ENCODE assay signal across 6 cellular contexts in the genomic region with DNA sequence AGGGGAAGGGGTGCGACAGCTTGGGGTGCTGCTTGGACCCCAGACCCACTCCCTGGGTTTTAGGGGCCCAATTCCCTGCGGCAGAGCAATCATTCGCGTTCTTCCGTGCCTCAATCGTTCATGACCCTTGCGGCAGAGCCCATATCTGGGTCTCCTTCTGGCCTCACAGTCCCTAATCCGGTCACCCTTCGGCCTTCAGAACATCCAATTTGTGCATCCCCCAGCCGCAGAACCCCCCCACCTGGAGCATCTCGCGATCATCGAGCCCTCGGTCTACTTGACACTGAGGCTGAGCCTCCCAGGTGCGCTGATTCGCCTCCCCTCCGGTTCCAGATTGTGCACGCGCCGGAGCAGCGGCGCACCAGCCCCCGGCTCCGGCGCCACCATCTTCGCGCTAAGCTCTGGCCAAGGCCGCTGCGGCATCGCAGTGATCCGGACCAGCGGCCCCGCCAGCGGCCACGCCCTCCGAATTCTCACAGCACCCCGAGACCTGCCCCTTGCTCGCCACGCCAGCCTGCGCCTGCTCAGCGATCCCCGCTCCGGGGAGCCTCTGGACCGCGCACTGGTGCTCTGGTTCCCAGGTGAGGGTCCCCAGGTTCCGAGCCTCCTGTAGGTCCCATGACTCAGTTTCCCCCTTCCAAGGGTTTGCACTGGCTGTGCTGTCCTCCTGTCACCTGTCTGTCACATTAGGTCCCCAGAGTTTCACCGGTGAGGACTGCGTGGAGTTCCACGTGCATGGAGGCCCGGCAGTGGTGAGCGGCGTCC. TPM values are rescaled to one million over a fixed set of nuclear protein-coding genes. Genes with fewer than 3 reads are reported as not detected.
A peak's percentile ranks its signal among the peaks of the same experiment; 100 is the strongest.
DNase-seq lines count a peak whose midpoint lies in the region; ATAC-seq and TF ChIP-seq lines count a peak whose summit lies in the region.

No MANE protein-coding gene starts in this region.

- no peaks in the 10 kb centered on the region for H3K9me3 Mint-ChIP-seq in natural killer cell

- in situ Hi-C loops in astrocyte of the cerebellum (cut with HindIII; ENCODE audit: low sequenced_read_pairs): no loop called here

- peaks cover 9% of the 10 kb centered on the region; the same call in 1 of the 2 replicates for H3K4me1 ChIP-seq in HUES48 (ENCODE audit: control insufficient read depth, insufficient read depth, low read length)

- H3K27me3 Mint-ChIP-seq in natural killer cell (ENCODE audit: low read depth in 2 of 2): no peaks in the 10 kb centered on the region

- TF ChIP-seq CTCF in AG09309 (IDR thresholded peaks at IDR 0.05; ENCODE audit: control insufficient read depth, insufficient read depth, low read depth, low read length, missing control alignments): no peak
- no peak for TF ChIP-seq CTCF in astrocyte of the cerebellum (IDR thresholded peaks at IDR 0.05; ENCODE audit: low read depth, low read length, missing control alignments)
- no peak for TF ChIP-seq CTCF in natural killer cell (IDR thresholded peaks at IDR 0.05)

- H3K9me3 ChIP-seq in HUES48 (ENCODE audit: control insufficient read depth, insufficient read depth, low read length): no peaks in the 10 kb centered on the region

- H3K36me3 Mint-ChIP-seq in natural killer cell: no peaks in the 10 kb centered on the region

- DNase-seq in AG09309 (ENCODE audit: low read depth): no peak
- DNase-seq in astrocyte of the cerebellum (ENCODE audit: low read depth): no peak
- no peak for DNase-seq in natural killer cell
- no peak for DNase-seq in globus pallidus (ENCODE audit: low spot score)
- no peak for DNase-seq in hippocampal formation (lab: John Stamatoyannopoulos, UW)

- H3K27ac ChIP-seq in HUES48 (ENCODE audit: low read depth, low read length): peak overlapping the region; percentile 64

- no peak for ATAC-seq in natural killer cell

- no peaks in the 10 kb centered on the region for H3K27me3 ChIP-seq in HUES48 (ENCODE audit: control insufficient read depth, insufficient read depth, low read length)

- peak overlapping the region; percentile 81 for H3K9ac ChIP-seq in HUES48 (ENCODE audit: low read depth, low read length)

- H3K4me3 ChIP-seq in AG09309 (ENCODE audit: control insufficient read depth, low read depth, low read length) (peak overlapping the region; percentile 65), HUES48 (ENCODE audit: low read depth, low read length) (peak overlapping the region; percentile 93), astrocyte of the cerebellum (ENCODE audit: low read depth, low read length) (peak overlapping the region; percentile 79)

- peaks cover 22 to 40% of the 10 kb centered on the region in 2 donors for H3K4me1 Mint-ChIP-seq in natural killer cell

- peak overlapping the region; percentile 88 to 93 for H3K27ac Mint-ChIP-seq in natural killer cell

- peak overlapping the region; percentile 93 for H3K4me3 Mint-ChIP-seq in natural killer cell

- intact Hi-C loops in natural killer cell (cut with micrococcal nuclease): loop anchor here (1.0 to 10.0 kb wide), 4 partner anchors 29 to 71 kb away; a partner anchor contains a TSS

- peaks cover 14% of the 10 kb centered on the region for H3K36me3 ChIP-seq in HUES48 (ENCODE audit: control insufficient read depth, insufficient read depth, low read length)

RNA-seq across cellular contexts. Expression of a gene that starts 0.5 kb away (rescaled TPM):
- total RNA-seq in natural killer cell: 10 to 100 TPM; 21.6 to 33.0 (median 27.7) TPM

RNA-seq across cellular contexts. Expression of a gene that starts 3.2 kb away (rescaled TPM):
- total RNA-seq in natural killer cell: 10 to 100 TPM; 18.5 to 24.7 (median 19.1) TPM

RNA-seq across cellular contexts. Expression of a gene that starts 28.5 kb away (rescaled TPM):
- 10 to 100 TPM; 32.2 to 42.5 (median 37.7) TPM for total RNA-seq in natural killer cell

RNA-seq across cellular contexts. Expression of a gene that starts 32.2 kb away (rescaled TPM):
- total RNA-seq in natural killer cell: 10 to 100 TPM; 26.9 to 40.8 (median 39.4) TPM

RNA-seq across cellular contexts. Expression of a gene that starts 34.6 kb away (rescaled TPM):
- 1 to 10 TPM; 7.5 to 10.0 (median 9.7) TPM for total RNA-seq in natural killer cell
